Comparison of ENCODE assay signal across 12 cellular contexts in the genomic region with DNA sequence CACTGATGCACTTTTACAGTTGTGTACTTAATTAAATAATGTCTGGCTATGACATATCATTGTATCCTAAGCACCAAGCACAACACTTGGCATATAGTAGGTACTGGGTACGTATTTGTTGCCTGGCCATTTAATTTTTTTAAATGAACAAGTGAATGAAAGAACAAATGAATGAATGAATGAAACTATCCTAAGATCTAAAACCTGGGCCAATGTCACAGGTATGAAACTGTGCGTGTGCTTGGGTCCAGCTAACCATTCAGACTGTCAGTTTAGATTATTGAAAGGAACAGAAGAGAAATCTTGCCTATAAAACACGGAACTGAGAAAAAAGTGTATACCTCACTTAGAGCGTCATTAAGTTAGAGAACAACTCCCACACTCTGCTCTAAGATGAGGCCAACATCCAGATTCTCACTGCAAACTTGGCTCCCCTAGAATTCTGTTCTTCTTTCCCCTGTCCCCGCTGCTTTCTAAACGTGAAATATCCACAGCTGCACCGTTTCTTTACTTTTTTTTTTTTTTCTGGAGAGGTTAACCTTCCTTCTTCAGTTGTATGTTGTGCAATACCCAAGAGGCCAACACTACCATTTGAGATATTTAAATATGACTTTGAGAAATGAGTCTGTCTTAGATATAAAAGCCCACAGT. TPM values are rescaled to one million over a fixed set of nuclear protein-coding genes. Genes with fewer than 3 reads are reported as not detected.
DNase-seq lines count a peak whose midpoint lies in the region; ATAC-seq, FAIRE-seq and TF ChIP-seq lines count a peak whose summit lies in the region.
"Had no signal": no experiment of that assay in that cellular context is flagged by ENCODE, and none has a peak within 500 bp of the region (broad histone marks: within the 10 kb centered on the region; RNA-seq: fewer than 3 reads in every experiment).

No MANE protein-coding gene starts in this region.

- peak; percentile 43; the same call in 1 of the 2 replicates for TF ChIP-seq POLR2A in GM12891 (IDR thresholded peaks at IDR 0.05; ENCODE audit: low read depth, low read length)

- DNase-seq in GM12891 (ENCODE audit: insufficient read length, low spot score) = no peak
- DNase-seq in cardiac fibroblast (ENCODE audit: low read depth in 2 of 2) = peak; percentile 81 to 83
- no peak for DNase-seq in effector CD4-positive, alpha-beta T cell
- DNase-seq in head of caudate nucleus = no peak
- DNase-seq in activated CD4-positive, alpha-beta T cell treated with anti-CD3 and anti-CD28 coated beads for 1 hour = no peak
- no peak for DNase-seq in NCI-H1105 treated with DMSO at 0.1 percent for 48 hours (lab: John Stamatoyannopoulos, UW)
- DNase-seq: activated CD8-positive, alpha-beta memory T cell treated with anti-CD3 and anti-CD28 coated beads, Interleukin-2, amount 50 U/mL, for 4 hours; CD4-positive, CD25-positive, alpha-beta regulatory T cell; RPMI8226 had no signal

- intact Hi-C loops in head of caudate nucleus (cut with DNase I) = no loop called here

- H3K4me3 ChIP-seq in cardiac fibroblast (replicated peaks in 1 of 2; ENCODE audit: low read depth in 2 of 2, low read length in 2 of 2) = no peak overlapping the region

- ATAC-seq in GM21515 (IDR thresholded peaks at IDR 0.05; ENCODE audit: unreplicated experiment) (peak; percentile 57), HG03432 (IDR thresholded peaks at IDR 0.05; ENCODE audit: unreplicated experiment) (peak; percentile 55)

- TF ChIP-seq CTCF in cardiac fibroblast (IDR thresholded peaks at IDR 0.05; ENCODE audit: low read depth, low read length) = no peak

- peak; percentile 84 for FAIRE-seq in GM12891 (lab: Jason Lieb, UNC)
- FAIRE-seq: islet of Langerhans had no signal

TF ChIP-seq in GM12891, 5 proteins besides CTCF, POLR2A, EP300 and RAD21:
- TF ChIP-seq POLR2AphosphoS5 (IDR thresholded peaks at IDR 0.05; ENCODE audit: low read depth, low read length) (peak; percentile 40; the same call in 1 of the 2 replicates), POU2F2 (IDR thresholded peaks at IDR 0.05; ENCODE audit: low read depth, low read length) (no peak), PAX5 (IDR thresholded peaks at IDR 0.05; ENCODE audit: insufficient read depth, low read length, severe bottlenecking) (no peak), SPI1 (IDR thresholded peaks at IDR 0.05; ENCODE audit: low read depth, low read length) (peak; percentile 97), TAF1 (IDR thresholded peaks at IDR 0.05; ENCODE audit: low read depth, low read length) (peak; percentile 27; the same call in 1 of the 2 replicates)
TF ChIP-seq in GM12891: peak in this region for 3.

RNA-seq across cellular contexts. Expression of gene SEL1L3, which starts 17.3 kb away (rescaled TPM):
- polyA plus RNA-seq in GM12891 (2012; ENCODE audit: low read depth, missing spikeins) = 42.4 TPM

RNA-seq across cellular contexts. Expression of gene SMIM20, which starts 33.9 kb away (rescaled TPM):
- 31.2 TPM for polyA plus RNA-seq in GM12891 (2012; ENCODE audit: low read depth, missing spikeins)

Comparison
In these comparisons a context has a peak if more than half of its experiments do, and no peak if none do; other contexts are left out.
1. DNase-seq: peak in cardiac fibroblast (2 of 2); none in GM12891 (single experiment), effector CD4-positive, alpha-beta T cell (single experiment), head of caudate nucleus (0 of 42), activated CD4-positive, alpha-beta T cell treated with anti-CD3 and anti-CD28 coated beads for 1 hour (single experiment) and NCI-H1105 treated with DMSO at 0.1 percent for 48 hours (single experiment).